In the genomic region with DNA sequence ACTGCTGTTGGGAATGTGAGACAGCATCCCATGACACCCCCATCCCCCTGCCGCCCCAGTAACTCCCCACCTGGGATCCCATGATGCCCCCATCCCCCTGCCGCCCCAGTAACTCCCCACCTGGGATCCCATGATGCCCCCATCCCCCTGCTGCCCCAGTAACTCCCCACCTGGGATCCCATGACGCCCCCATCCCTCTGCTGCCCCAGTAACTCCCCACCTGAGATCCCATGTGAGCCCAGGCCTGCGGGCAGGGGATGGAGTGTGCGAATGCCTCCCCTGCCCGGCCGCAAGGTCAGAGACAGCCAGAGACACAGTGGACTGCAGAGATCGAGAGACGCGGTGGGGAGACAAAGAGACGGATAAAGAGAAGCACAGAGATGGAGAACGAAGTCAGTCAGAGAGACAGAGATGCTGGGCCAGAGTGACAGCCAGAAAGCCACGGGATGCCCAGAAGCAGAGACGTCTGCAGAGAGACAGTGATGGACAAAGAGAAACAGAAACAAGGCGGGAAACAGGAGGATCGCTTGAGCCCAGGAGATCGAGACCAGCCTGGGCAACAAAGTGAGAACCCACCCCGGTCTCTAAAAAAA, we compare ENCODE assay signal across 12 cellular contexts. TPM values are rescaled to one million over a fixed set of nuclear protein-coding genes. Genes with fewer than 3 reads are reported as not detected.
DNase-seq lines count a peak whose midpoint lies in the region; ATAC-seq and TF ChIP-seq lines count a peak whose summit lies in the region.
"Had no signal": no experiment of that assay in that cellular context is flagged by ENCODE, and none has a peak within 500 bp of the region (broad histone marks: within the 10 kb centered on the region; RNA-seq: fewer than 3 reads in every experiment).

No MANE protein-coding gene starts in this region.

- H3K4me3 ChIP-seq in lower lobe of right lung (peak overlapping the region; percentile 53), upper lobe of left lung (peak overlapping the region in 3 of 4 donors; percentile 31 to 43 (median 40)), HAP-1 (no peak overlapping the region), Karpas-422 (ENCODE audit: low read length) (no peak overlapping the region)

- peak overlapping the region; percentile 99 for H3K27ac Mint-ChIP-seq in activated naive CD4-positive, alpha-beta T cell treated with anti-CD3 and anti-CD28 coated beads, Interleukin-2, amount 50 U/mL, for 24 hours
- peak overlapping the region; percentile 98 for H3K27ac Mint-ChIP-seq in activated CD4-positive, alpha-beta memory T cell treated with anti-CD3 and anti-CD28 coated beads for 36 hours

- no peak overlapping the region for H3K9ac ChIP-seq in Karpas-422 (ENCODE audit: low read length)

- H2AFZ ChIP-seq in Karpas-422 (ENCODE audit: low read length) = no peak overlapping the region

- H3K36me3 Mint-ChIP-seq in activated naive CD4-positive, alpha-beta T cell treated with anti-CD3 and anti-CD28 coated beads, Interleukin-2, amount 50 U/mL, for 24 hours = no peaks in the 10 kb centered on the region
- peaks cover 24% of the 10 kb centered on the region for H3K36me3 Mint-ChIP-seq in activated CD4-positive, alpha-beta memory T cell treated with anti-CD3 and anti-CD28 coated beads for 36 hours

- 65 to 69% methylated on average over 15 to 16 of the region's 18 CpGs for WGBS in upper lobe of left lung, 2 donors

- DNase-seq in activated naive CD4-positive, alpha-beta T cell treated with Interleukin-2 at 50 U/mL for 16 hours = no peak
- peak; percentile 41 for DNase-seq in activated CD4-positive, alpha-beta memory T cell treated with anti-CD3 and anti-CD28 coated beads for 36 hours
- DNase-seq in lower lobe of right lung (no peak), upper lobe of left lung (no peak), NCI-H69 (lab: John Stamatoyannopoulos, UW) (no peak), HAP-1 (ENCODE audit: low spot score in 2 of 2) (no peak), Karpas-422 (no peak)
- DNase-seq: effector CD8-positive, alpha-beta T cell; NCI-H2171 treated with DMSO at 0.1 percent for 48 hours; WERI-Rb-1 had no signal

- H3K27me3 ChIP-seq in lower lobe of right lung (ENCODE audit: low read depth) (no peaks in the 10 kb centered on the region), upper lobe of left lung (no peaks in the 10 kb centered on the region), HAP-1 (ENCODE audit: low read depth) (no peaks in the 10 kb centered on the region), Karpas-422 (ENCODE audit: low read length) (no peaks in the 10 kb centered on the region)

- no peaks in the 10 kb centered on the region for H3K9me3 Mint-ChIP-seq in activated naive CD4-positive, alpha-beta T cell treated with anti-CD3 and anti-CD28 coated beads, Interleukin-2, amount 50 U/mL, for 24 hours
- no peaks in the 10 kb centered on the region for H3K9me3 Mint-ChIP-seq in activated CD4-positive, alpha-beta memory T cell treated with anti-CD3 and anti-CD28 coated beads for 36 hours

- TF ChIP-seq CTCF in lower lobe of right lung (IDR thresholded peaks at IDR 0.05) (no peak), upper lobe of left lung (IDR thresholded peaks at IDR 0.05) (no peak)

- no peaks in the 10 kb centered on the region for H4K20me1 ChIP-seq in Karpas-422 (ENCODE audit: insufficient read depth, low read depth, low read length)

- intact Hi-C loops in activated CD4-positive, alpha-beta memory T cell treated with anti-CD3 and anti-CD28 coated beads for 36 hours (cut with micrococcal nuclease) = loop anchor here (10.0 kb wide), 1 partner anchor 287 kb away; a partner anchor contains a TSS
- intact Hi-C loops in lower lobe of right lung (cut with DNase I) = no loop called here

- POLR2A ChIA-PET in activated CD4-positive, alpha-beta memory T cell treated with anti-CD3 and anti-CD28 coated beads for 36 hours (lab: Charles Lee) = interaction anchor here (0.6 to 2.2 kb wide), 4 partner anchors 11 to 185 kb away, joined by 3 to 23 read pairs (median 4); no protein-coding TSS in a partner anchor

- H3K36me3 ChIP-seq in lower lobe of right lung (peaks cover 3% of the 10 kb centered on the region), upper lobe of left lung (peaks cover 0 to 3% (median 0%) of the 10 kb centered on the region in 4 donors), HAP-1 (replicated peaks) (no peaks in the 10 kb centered on the region), Karpas-422 (ENCODE audit: insufficient read depth, low read length) (no peaks in the 10 kb centered on the region)
- H3K36me3 ChIP-seq: WERI-Rb-1 had no signal

- TF ChIP-seq POLR2A in upper lobe of left lung (IDR thresholded peaks at IDR 0.05) = no peak

- H3K27ac ChIP-seq in lower lobe of right lung = peak overlapping the region; percentile 89
- peak overlapping the region; percentile 88 to 98 (median 90) for H3K27ac ChIP-seq in upper lobe of left lung
- H3K27ac ChIP-seq in Karpas-422 (ENCODE audit: low read length) = no peak overlapping the region

- H3K4me1 Mint-ChIP-seq in activated naive CD4-positive, alpha-beta T cell treated with anti-CD3 and anti-CD28 coated beads, Interleukin-2, amount 50 U/mL, for 24 hours = peaks cover 56% of the 10 kb centered on the region
- H3K4me1 Mint-ChIP-seq in activated CD4-positive, alpha-beta memory T cell treated with anti-CD3 and anti-CD28 coated beads for 36 hours (ENCODE audit: low read depth) = peaks cover 46% of the 10 kb centered on the region

- H3K4me3 Mint-ChIP-seq in activated naive CD4-positive, alpha-beta T cell treated with anti-CD3 and anti-CD28 coated beads, Interleukin-2, amount 50 U/mL, for 24 hours = peak overlapping the region; percentile 99
- peak overlapping the region; percentile 99 for H3K4me3 Mint-ChIP-seq in activated CD4-positive, alpha-beta memory T cell treated with anti-CD3 and anti-CD28 coated beads for 36 hours

- H3K9me3 ChIP-seq in lower lobe of right lung (no peaks in the 10 kb centered on the region), upper lobe of left lung (no peaks in the 10 kb centered on the region), HAP-1 (no peaks in the 10 kb centered on the region), Karpas-422 (ENCODE audit: low read length) (no peaks in the 10 kb centered on the region)

- H3K79me2 ChIP-seq in Karpas-422 (ENCODE audit: low read length) = no peaks in the 10 kb centered on the region

- ATAC-seq in lower lobe of right lung (no peak), upper lobe of left lung (ENCODE audit: low FRiP score in 2 of 2) (no peak)
- ATAC-seq: HepG2 had no signal

- H3K4me2 ChIP-seq in Karpas-422 (ENCODE audit: low read depth, low read length, poor library complexity, severe bottlenecking) = no peak overlapping the region

- no peaks in the 10 kb centered on the region for H3K27me3 Mint-ChIP-seq in activated naive CD4-positive, alpha-beta T cell treated with anti-CD3 and anti-CD28 coated beads, Interleukin-2, amount 50 U/mL, for 24 hours
- H3K27me3 Mint-ChIP-seq in activated CD4-positive, alpha-beta memory T cell treated with anti-CD3 and anti-CD28 coated beads for 36 hours = no peaks in the 10 kb centered on the region

- in situ Hi-C loops in HAP-1 (cut with MboI; ENCODE audit: low sequenced_read_pairs) = no loop called here

- CTCF ChIA-PET in activated CD4-positive, alpha-beta memory T cell treated with anti-CD3 and anti-CD28 coated beads for 36 hours (lab: Charles Lee) = interaction anchor here (1.4 to 3.4 kb wide), 4 partner anchors 7 to 92 kb away, joined by 4 to 25 read pairs (median 9); a partner anchor contains a TSS

- no peaks in the 10 kb centered on the region for H3K9me2 ChIP-seq in Karpas-422 (replicated peaks; ENCODE audit: insufficient read depth, low read length)

- TF ChIP-seq EP300 in upper lobe of left lung (IDR thresholded peaks at IDR 0.05) = no peak

- H3K4me1 ChIP-seq in lower lobe of right lung (peaks cover 39% of the 10 kb centered on the region), upper lobe of left lung (peaks cover 20 to 31% (median 23%) of the 10 kb centered on the region in 4 donors), HAP-1 (no peaks in the 10 kb centered on the region), Karpas-422 (ENCODE audit: low read length) (peaks cover 19% of the 10 kb centered on the region)

RNA-seq across cellular contexts. Expression of a gene that starts 1.0 kb away (rescaled TPM):
- 10 to 100 TPM; 34.5 to 35.3 TPM for total RNA-seq in activated CD4-positive, alpha-beta memory T cell treated with anti-CD3 and anti-CD28 coated beads for 36 hours
- 59.4 TPM for total RNA-seq in lower lobe of right lung
- 10 to 100 TPM; 17.5 to 90.4 (median 37.5) TPM for total RNA-seq in upper lobe of left lung
- total RNA-seq in Karpas-422 (2014; rRNA removed; shearing (Covaris generic); ENCODE audit: low replicate concordance) = 0.61 TPM in 1 of 2 replicates, not detected in the other
- total RNA-seq: HepG2 had no signal

RNA-seq across cellular contexts. Expression of a gene that starts 8.4 kb away (rescaled TPM):
- total RNA-seq in activated CD4-positive, alpha-beta memory T cell treated with anti-CD3 and anti-CD28 coated beads for 36 hours = 10 to 100 TPM; 99.4 to 99.6 TPM
- 96.2 TPM for total RNA-seq in lower lobe of right lung
- 100 to 1,000 TPM in 3 of 6 donors, 10 to 100 TPM in 3; 69.8 to 168 (median 106) TPM for total RNA-seq in upper lobe of left lung
- total RNA-seq in Karpas-422 (2014; rRNA removed; shearing (Covaris generic); ENCODE audit: low replicate concordance) = 23.9 and 30.7 TPM in 2 replicates

RNA-seq across cellular contexts. Expression of a gene that starts 25.2 kb away (rescaled TPM):
- 10 to 100 TPM; 80.0 to 83.9 TPM for total RNA-seq in activated CD4-positive, alpha-beta memory T cell treated with anti-CD3 and anti-CD28 coated beads for 36 hours
- 55.4 TPM for total RNA-seq in lower lobe of right lung
- total RNA-seq in upper lobe of left lung = 100 to 1,000 TPM in 2 of 6 donors, 10 to 100 TPM in 4; 85.1 to 337 (median 95.5) TPM
- 41.9 and 102 TPM in 2 replicates for total RNA-seq in Karpas-422 (2014; rRNA removed; shearing (Covaris generic); ENCODE audit: low replicate concordance)

RNA-seq across cellular contexts. Expression of a gene that starts 42.4 kb away (rescaled TPM):
- total RNA-seq in activated CD4-positive, alpha-beta memory T cell treated with anti-CD3 and anti-CD28 coated beads for 36 hours = 10 to 100 TPM; 12.7 to 16.2 TPM
- total RNA-seq in lower lobe of right lung (16.5 TPM), upper lobe of left lung (10 to 100 TPM; 11.4 to 27.2 (median 21.0) TPM)
- 10.7 and 12.7 TPM in 2 replicates for total RNA-seq in Karpas-422 (2014; rRNA removed; shearing (Covaris generic); ENCODE audit: low replicate concordance)

Comparison
In these comparisons a context has a peak if more than half of its experiments do, and no peak if none do; other contexts are left out.
1. H3K4me3 ChIP-seq: peak in lower lobe of right lung (single experiment) and upper lobe of left lung (3 of 4); none in HAP-1 (single experiment) and Karpas-422 (single experiment).
2. RNA of a gene that starts 1.0 kb away (total RNA-seq): 59.4 TPM in lower lobe of right lung (single experiment), 17.5 to 90.4 TPM in upper lobe of left lung and 34.5 to 35.3 TPM in activated CD4-positive, alpha-beta memory T cell treated with anti-CD3 and anti-CD28 coated beads for 36 hours; 0.61 TPM in Karpas-422; every median in the first group is over 10 times any median in the second.